Comparison of ENCODE assay signal across 1 cellular context in genomic region chr19:4742717-4743646, GRCh38.
TF ChIP-seq lines count a peak whose summit lies in the region.

No MANE protein-coding gene starts in this region.

TF ChIP-seq in HepG2, 621 proteins besides CTCF, POLR2A, EP300 and RAD21:
- no peak for TF ChIP-seq ZBTB44 (CRISPR knock-in tag; IDR thresholded peaks at IDR 0.05)
- TF ChIP-seq ZNF580 (CRISPR knock-in tag; IDR thresholded peaks at IDR 0.05; ENCODE audit: borderline replicate concordance, low read depth): no peak
- TF ChIP-seq PAX8 (CRISPR knock-in tag; IDR thresholded peaks at IDR 0.05; ENCODE audit: borderline replicate concordance): no peak
- TF ChIP-seq PRMT3 (CRISPR knock-in tag; IDR thresholded peaks at IDR 0.05; ENCODE audit: borderline replicate concordance, low read depth): no peak
- no peak for TF ChIP-seq YY1 (IDR thresholded peaks at IDR 0.05; ENCODE audit: insufficient read depth, insufficient replicate concordance, low read depth, low read length)
- TF ChIP-seq PLRG1 (conservative IDR thresholded peaks at IDR 0.05): no peak
- TF ChIP-seq GLI4 (CRISPR knock-in tag; IDR thresholded peaks at IDR 0.05; ENCODE audit: borderline replicate concordance): no peak
- no peak for TF ChIP-seq HOXD1 (CRISPR knock-in tag; IDR thresholded peaks at IDR 0.05)
- TF ChIP-seq EHMT2 (IDR thresholded peaks at IDR 0.05; ENCODE audit: borderline replicate concordance, low read depth, low read length): no peak
- no peak for TF ChIP-seq SKI (IDR thresholded peaks at IDR 0.05; ENCODE audit: partially characterized antibody)
- no peak for TF ChIP-seq NONO (IDR thresholded peaks at IDR 0.05)
- TF ChIP-seq NONO (CRISPR knock-in tag; conservative IDR thresholded peaks at IDR 0.05): no peak
- no peak for TF ChIP-seq ZFP41 (CRISPR knock-in tag; IDR thresholded peaks at IDR 0.05; ENCODE audit: borderline replicate concordance)
- no peak for TF ChIP-seq ZNF615 (CRISPR knock-in tag; IDR thresholded peaks at IDR 0.05; ENCODE audit: borderline replicate concordance)
- TF ChIP-seq CREBL2 (CRISPR knock-in tag; IDR thresholded peaks at IDR 0.05; ENCODE audit: borderline replicate concordance): no peak
- TF ChIP-seq ZNF570 (CRISPR knock-in tag; IDR thresholded peaks at IDR 0.05; ENCODE audit: borderline replicate concordance): no peak
- TF ChIP-seq ZSCAN22 (CRISPR knock-in tag; IDR thresholded peaks at IDR 0.05): no peak
- no peak for TF ChIP-seq BRD4 (CRISPR knock-in tag; IDR thresholded peaks at IDR 0.05)
- no peak for TF ChIP-seq ZNF318 (CRISPR knock-in tag; IDR thresholded peaks at IDR 0.05)
- no peak for TF ChIP-seq DMAP1 (CRISPR knock-in tag; IDR thresholded peaks at IDR 0.05)
